In genomic region chr1:235468009-235468408, GRCh38 we compare ENCODE assay signal across 24 cellular contexts. TPM values are rescaled to one million over a fixed set of nuclear protein-coding genes. Genes with fewer than 3 reads are reported as not detected.
DNase-seq lines count a peak whose midpoint lies in the region; ATAC-seq, FAIRE-seq and TF ChIP-seq lines count a peak whose summit lies in the region.
"Had no signal": no experiment of that assay in that cellular context is flagged by ENCODE, and none has a peak within 500 bp of the region (broad histone marks: within the 10 kb centered on the region; RNA-seq: fewer than 3 reads in every experiment).

No MANE protein-coding gene starts in this region.

- POLR2A ChIA-PET in HCT116 (lab: Charles Lee): no interaction called here

- no peak for TF ChIP-seq CTCF in HCT116 (IDR thresholded peaks at IDR 0.05 in 2 of 3, conservative IDR thresholded peaks at IDR 0.05 in 1 of 3; ENCODE audit: borderline replicate concordance in 1 of 3, insufficient read depth in 1 of 3, low read depth in 2 of 3, low read length in 2 of 3)
- TF ChIP-seq CTCF in astrocyte (IDR thresholded peaks at IDR 0.05; ENCODE audit: insufficient read depth, low read depth, low read length): no peak
- no peak for TF ChIP-seq CTCF in fibroblast of villous mesenchyme (IDR thresholded peaks at IDR 0.05; ENCODE audit: insufficient read depth, low read depth, low read length)
- TF ChIP-seq CTCF in endothelial cell (IDR thresholded peaks at IDR 0.05; ENCODE audit: unreplicated experiment): no peak

- H3K27ac Mint-ChIP-seq in astrocyte (ENCODE audit: unreplicated experiment) (peak overlapping the region; percentile 62), endothelial cell (ENCODE audit: unreplicated experiment) (no peak overlapping the region)
- H3K27ac Mint-ChIP-seq: GM23338, H9, IgD-negative memory B cell had no signal

- H3K27me3 Mint-ChIP-seq in astrocyte (ENCODE audit: low read depth, unreplicated experiment) (no peaks in the 10 kb centered on the region), endothelial cell (ENCODE audit: unreplicated experiment) (peaks cover 1% of the 10 kb centered on the region)
- H3K27me3 Mint-ChIP-seq: CD4-positive, CD25-positive, alpha-beta regulatory T cell; IgD-negative memory B cell had no signal

- TF ChIP-seq POLR2A in HCT116 (IDR thresholded peaks at IDR 0.05; ENCODE audit: borderline replicate concordance, extremely low read depth, insufficient read depth, insufficient read length): no peak

- H3K36me3 ChIP-seq in HCT116 (ENCODE audit: control insufficient read depth in 1 of 2, insufficient read depth in 2 of 2, low read length in 2 of 2) (peaks cover 6 to 9% of the 10 kb centered on the region in 2 experiments; a peak in 1 of 4 replicates), astrocyte (ENCODE audit: insufficient read depth, low read length) (peaks cover 3% of the 10 kb centered on the region)

- H3K27me3 ChIP-seq in HCT116 (ENCODE audit: insufficient read depth, low read length) (no peaks in the 10 kb centered on the region), astrocyte (ENCODE audit: insufficient read depth, low read length) (no peaks in the 10 kb centered on the region)
- H3K27me3 ChIP-seq: BLaER1 had no signal

- H3K4me3 Mint-ChIP-seq in astrocyte (ENCODE audit: unreplicated experiment): no peak overlapping the region
- no peak overlapping the region for H3K4me3 Mint-ChIP-seq in endothelial cell (ENCODE audit: unreplicated experiment)
- H3K4me3 Mint-ChIP-seq: CD4-positive, CD25-positive, alpha-beta regulatory T cell; GM23338; H9; IgD-negative memory B cell had no signal

- H3K9me2 ChIP-seq in HCT116 (ENCODE audit: insufficient read depth): no peaks in the 10 kb centered on the region

- no peak for ATAC-seq in HCT116
- ATAC-seq in HG02981 (IDR thresholded peaks at IDR 0.05; ENCODE audit: unreplicated experiment): no peak
- ATAC-seq: GM23338 had no signal

- H3K9me3 ChIP-seq in HCT116 (ENCODE audit: control insufficient read depth in 1 of 2, insufficient read depth in 1 of 2, low read depth in 1 of 2, low read length in 2 of 2) (no peaks in the 10 kb centered on the region), astrocyte (ENCODE audit: insufficient read depth, low read depth, low read length) (no peaks in the 10 kb centered on the region)

- H3K4me1 ChIP-seq in HCT116 (ENCODE audit: control insufficient read depth in 1 of 2, insufficient read depth in 2 of 2, low read length in 2 of 2) (peaks cover 22 to 29% of the 10 kb centered on the region in 2 experiments), astrocyte (ENCODE audit: insufficient read depth, low read length) (peaks cover 11% of the 10 kb centered on the region)
- H3K4me1 ChIP-seq: BLaER1 had no signal

- no peak for TF ChIP-seq RAD21 in HCT116 (IDR thresholded peaks at IDR 0.05; ENCODE audit: low read depth)

- H3K79me2 ChIP-seq in HCT116 (ENCODE audit: insufficient read depth, low read length) (no peaks in the 10 kb centered on the region), astrocyte (ENCODE audit: insufficient read depth, low read length) (no peaks in the 10 kb centered on the region)

- peaks cover 5% of the 10 kb centered on the region for H3K36me3 Mint-ChIP-seq in astrocyte (ENCODE audit: low read depth, unreplicated experiment)
- H3K36me3 Mint-ChIP-seq in endothelial cell (ENCODE audit: low read depth, unreplicated experiment): no peaks in the 10 kb centered on the region

- no peak overlapping the region for H3K4me2 ChIP-seq in HCT116 (ENCODE audit: low read length)
- no peak overlapping the region for H3K4me2 ChIP-seq in astrocyte (ENCODE audit: low read length)
- H3K4me2 ChIP-seq: BLaER1, GM23338, KMS-11 had no signal

- H2AFZ ChIP-seq in HCT116 (ENCODE audit: low read depth, low read length, poor library complexity, severe bottlenecking) (no peak overlapping the region), astrocyte (ENCODE audit: low read depth, low read length) (no peak overlapping the region)
- H2AFZ ChIP-seq: GM23338 had no signal

- H3K4me1 Mint-ChIP-seq in astrocyte (ENCODE audit: low read depth, unreplicated experiment) (peaks cover 6% of the 10 kb centered on the region), endothelial cell (ENCODE audit: unreplicated experiment) (no peaks in the 10 kb centered on the region)
- H3K4me1 Mint-ChIP-seq: GM23338, H9, IgD-negative memory B cell had no signal

- H3K4me3 ChIP-seq in HCT116 (replicated peaks in 1 of 2; ENCODE audit: low read depth in 1 of 2, low read length in 2 of 2) (no peak overlapping the region), astrocyte (ENCODE audit: insufficient read depth, low read depth, low read length) (no peak overlapping the region), fibroblast of villous mesenchyme (ENCODE audit: low read depth, low read length) (no peak overlapping the region)
- H3K4me3 ChIP-seq: BLaER1, GM23338 had no signal

- H4K20me1 ChIP-seq in HCT116 (ENCODE audit: insufficient read depth) (no peaks in the 10 kb centered on the region), astrocyte (ENCODE audit: insufficient read depth, low read length) (no peaks in the 10 kb centered on the region)
- H4K20me1 ChIP-seq: BLaER1 had no signal

- no TSS peak for BruUV-seq in HCT116 (replicated peaks; lab: Mats Ljungman, UMichigan)

- RAD21 ChIA-PET in HCT116 (lab: Charles Lee; ENCODE audit: low non-redundant PET in 1 of 2, low total read pairs in 2 of 2, uncharacterized antibody in 2 of 2, unreplicated experiment in 2 of 2): interaction anchor here in 1 of 2 experiments (0.7 kb wide), 1 partner anchor 375 kb away, joined by 3 read pairs; no protein-coding TSS in a partner anchor

- intact Hi-C loops in HCT116 (cut with micrococcal nuclease): no loop called here

- H3K9me3 Mint-ChIP-seq in astrocyte (ENCODE audit: unreplicated experiment) (no peaks in the 10 kb centered on the region), endothelial cell (ENCODE audit: unreplicated experiment) (no peaks in the 10 kb centered on the region)
- H3K9me3 Mint-ChIP-seq: CD4-positive, CD25-positive, alpha-beta regulatory T cell; GM23338; H9; IgD-negative memory B cell had no signal

- FAIRE-seq in astrocyte (lab: Jason Lieb, UNC): no peak
- FAIRE-seq: GM18507 had no signal

- 0 out of 2 replicates have a peak overlapping the region, but pooled peaks have one; percentile 20 for H3K27ac ChIP-seq in HCT116 (ENCODE audit: low read depth, low read length)
- peak overlapping the region; percentile 27 for H3K27ac ChIP-seq in astrocyte (ENCODE audit: low read depth, low read length)
- peak overlapping the region; percentile 73 for H3K27ac ChIP-seq in epithelial cell of prostate
- H3K27ac ChIP-seq: BLaER1, KMS-11 had no signal

- H3K9ac ChIP-seq in HCT116 (ENCODE audit: low read length) (no peak overlapping the region), astrocyte (ENCODE audit: low read length) (no peak overlapping the region)
- H3K9ac ChIP-seq: BLaER1, KMS-11 had no signal

- CTCF ChIA-PET in HCT116 (lab: Charles Lee): no interaction called here

- DNase-seq in HCT116 (ENCODE audit: low read depth, low spot score): no peak
- DNase-seq in astrocyte (ENCODE audit: low read depth): peak; percentile 18
- DNase-seq in epithelial cell of prostate (ENCODE audit: low read depth, low spot score): no peak
- peak; percentile 11 for DNase-seq in fibroblast of villous mesenchyme (ENCODE audit: low read depth)
- no peak for DNase-seq in germinal center (ENCODE audit: low spot score)
- no peak for DNase-seq in endothelial cell (ENCODE audit: low spot score)
- DNase-seq: CD4-positive, CD25-positive, alpha-beta regulatory T cell; DMS153; DND-41; H9; NCI-H1092; NCI-H1417 treated with DMSO at 0.1 percent for 48 hours; NCI-H1694 treated with DMSO at 0.1 percent for 48 hours; NCI-H2081; NCI-H2227 treated with DMSO at 0.1 percent for 48 hours; NCI-H526 treated with DMSO at 0.1 percent for 48 hours; RPMI8226; SHP77 had no signal

TF ChIP-seq in HCT116, 20 proteins besides CTCF, POLR2A, EP300 and RAD21 (continues in another document):
- TF ChIP-seq CBX3 (IDR thresholded peaks at IDR 0.05; ENCODE audit: low read depth): no peak
- no peak for TF ChIP-seq POLR2AphosphoS5 (IDR thresholded peaks at IDR 0.05; ENCODE audit: low read depth, low read length)
- no peak for TF ChIP-seq REST (IDR thresholded peaks at IDR 0.05; ENCODE audit: low read depth)
- TF ChIP-seq SP1 (IDR thresholded peaks at IDR 0.05; ENCODE audit: low read depth): no peak
- no peak for TF ChIP-seq ELF1 (IDR thresholded peaks at IDR 0.05; ENCODE audit: borderline replicate concordance, low read depth)
- TF ChIP-seq EGR1 (IDR thresholded peaks at IDR 0.05; ENCODE audit: low read depth): no peak
- no peak for TF ChIP-seq ZNF274 (IDR thresholded peaks at IDR 0.05; ENCODE audit: low read depth, low read length)
- TF ChIP-seq SIN3A (IDR thresholded peaks at IDR 0.05; ENCODE audit: low read depth): no peak
- TF ChIP-seq ATF3 (IDR thresholded peaks at IDR 0.05): no peak

RNA-seq across cellular contexts. Expression of gene B3GALNT2, which starts 36.2 kb away (rescaled TPM):
- total RNA-seq in HCT116 (2021; ENCODE audit: unreplicated experiment) (36.8 TPM), astrocyte (38.1 and 40.5 TPM in 2 replicates), fibroblast of villous mesenchyme (48.0 and 74.3 TPM in 2 replicates), endothelial cell (ENCODE audit: unreplicated experiment) (15.9 TPM)
- polyA plus RNA-seq in HCT116 (2012): 17.8 and 18.6 TPM in 2 replicates

Comparison
In these comparisons a context has a peak if more than half of its experiments do, and no peak if none do; other contexts are left out.
1. DNase-seq: peak in astrocyte (single experiment) and fibroblast of villous mesenchyme (single experiment); none in HCT116 (single experiment), epithelial cell of prostate (single experiment), germinal center (single experiment) and endothelial cell (single experiment).
2. H3K27ac ChIP-seq: peak in every context shown above with its lines; median percentile 73 in epithelial cell of prostate; 27 in astrocyte; 20 in HCT116.